Comparison of ENCODE assay signal across 17 cellular contexts in genomic region chr9:137273095-137273490, GRCh38. TPM values are rescaled to one million over a fixed set of nuclear protein-coding genes. Genes with fewer than 3 reads are reported as not detected.
"Had no signal": no experiment of that assay in that cellular context is flagged by ENCODE, and none has a peak within 500 bp of the region (broad histone marks: within the 10 kb centered on the region; RNA-seq: fewer than 3 reads in every experiment).

No MANE protein-coding gene starts in this region.

- H3K27me3 Mint-ChIP-seq: progenitor cell of endocrine pancreas had no signal

- H3K27ac Mint-ChIP-seq: activated naive CD8-positive, alpha-beta T cell treated with anti-CD3 and anti-CD28 coated beads for 36 hours; naive thymus-derived CD8-positive, alpha-beta T cell; progenitor cell of endocrine pancreas; T-helper 1 cell treated with Interleukin-12 subunit alpha and Interleukin-12 subunit beta and Interleukin-4 antibody, amounts not matched to agents 30 μg/mL and 1 μg/mL, for 36 hours had no signal

- H3K27ac ChIP-seq: tibial artery had no signal

- H3K4me3 Mint-ChIP-seq: activated naive CD8-positive, alpha-beta T cell treated with anti-CD3 and anti-CD28 coated beads for 36 hours; T-helper 1 cell treated with Interleukin-12 subunit alpha and Interleukin-12 subunit beta and Interleukin-4 antibody, amounts not matched to agents 30 μg/mL and 1 μg/mL, for 36 hours had no signal

- H3K9me3 ChIP-seq: mucosa of descending colon, tibial artery had no signal

- H3K4me3 ChIP-seq: lung, mucosa of descending colon, smooth muscle cell, tibial artery had no signal

- DNase-seq: activated effector memory CD4-positive, alpha-beta T cell treated with anti-CD3 and anti-CD28 coated beads, Interleukin-2, amount 50 U/mL, for 16 hours; activated naive CD8-positive, alpha-beta T cell treated with anti-CD3 and anti-CD28 coated beads for 36 hours; activated T-cell treated with anti-CD3 and anti-CD28 coated beads, Interleukin-2, amount 50 U/mL, for 1 hour; glutamatergic neuron; left colon; naive thymus-derived CD8-positive, alpha-beta T cell had no signal

- ATAC-seq: activated CD4-positive, CD25-positive, alpha-beta regulatory T cell treated with anti-CD3 and anti-CD28 coated beads, Interleukin-2, amount 50 U/mL, for 24 hours; esophagus mucosa; left colon; mucosa of descending colon; naive thymus-derived CD8-positive, alpha-beta T cell; right cardiac atrium had no signal

- H3K9me3 Mint-ChIP-seq: activated naive CD8-positive, alpha-beta T cell treated with anti-CD3 and anti-CD28 coated beads for 36 hours; naive thymus-derived CD8-positive, alpha-beta T cell; T-helper 1 cell treated with Interleukin-12 subunit alpha and Interleukin-12 subunit beta and Interleukin-4 antibody, amounts not matched to agents 30 μg/mL and 1 μg/mL, for 36 hours had no signal

RNA-seq across cellular contexts. Expression of gene STPG3, which starts 22.0 kb away (rescaled TPM):
- total RNA-seq: activated naive CD8-positive, alpha-beta T cell treated with anti-CD3 and anti-CD28 coated beads for 36 hours; chondrocyte; dermis microvascular lymphatic vessel endothelial cell; esophagus mucosa; left colon; lung; mucosa of descending colon; naive thymus-derived CD8-positive, alpha-beta T cell; progenitor cell of endocrine pancreas; smooth muscle cell had no signal
- polyA plus RNA-seq: naive thymus-derived CD8-positive, alpha-beta T cell; smooth muscle cell had no signal

RNA-seq across cellular contexts. Expression of gene NRARP, which starts 29.0 kb away (rescaled TPM):
- polyA plus RNA-seq: naive thymus-derived CD8-positive, alpha-beta T cell had no signal
